Comparison of ENCODE assay signal across 8 cellular contexts in genomic region chr7:29748286-29749099, GRCh38. TPM values are rescaled to one million over a fixed set of nuclear protein-coding genes. Genes with fewer than 3 reads are reported as not detected.
DNase-seq lines count a peak whose midpoint lies in the region; ATAC-seq, FAIRE-seq and TF ChIP-seq lines count a peak whose summit lies in the region.

No MANE protein-coding gene starts in this region.

- H3K27me3 ChIP-seq in brain microvascular endothelial cell (replicated peaks) (no peaks in the 10 kb centered on the region), right lobe of liver (no peaks in the 10 kb centered on the region)
- no peaks in the 10 kb centered on the region for H3K27me3 ChIP-seq in effector memory CD4-positive, alpha-beta T cell (replicated peaks; ENCODE audit: control insufficient read depth, insufficient read depth, low read length, poor library complexity, severe bottlenecking)

- CTCF ChIA-PET in A549 (lab: Yijun Ruan, JAX) = interaction anchor here (0.6 to 2.9 kb wide), 20 partner anchors 8 to 326 kb away, joined by 3 to 23 read pairs (median 3); no protein-coding TSS in a partner anchor

- 28% methylated on average over 3 of the region's 3 CpGs for WGBS in A549 (ENCODE audit: missing lambda C conversion rate)
- 29% methylated on average over 3 of the region's 3 CpGs for WGBS in right lobe of liver (ENCODE audit: insufficient coverage, low coverage, low lambda C conversion rate, missing lambda C conversion rate)

- no peak overlapping the region for H3K27ac ChIP-seq in A549
- no peak overlapping the region for H3K27ac ChIP-seq in brain microvascular endothelial cell
- no peak overlapping the region for H3K27ac ChIP-seq in right lobe of liver
- H3K27ac ChIP-seq in effector memory CD4-positive, alpha-beta T cell (ENCODE audit: insufficient read depth, low read length, poor library complexity, severe bottlenecking) = no peak overlapping the region

- no peak overlapping the region for H3K4me3 ChIP-seq in A549
- H3K4me3 ChIP-seq in brain microvascular endothelial cell (ENCODE audit: low read depth, low read length) = no peak overlapping the region
- H3K4me3 ChIP-seq in right lobe of liver = no peak overlapping the region
- H3K4me3 ChIP-seq in effector memory CD4-positive, alpha-beta T cell (ENCODE audit: insufficient read depth, low read depth, low read length, poor library complexity, severe bottlenecking) = no peak overlapping the region

- no peak for TF ChIP-seq EP300 in A549 (IDR thresholded peaks at IDR 0.05)

- TF ChIP-seq POLR2A in A549 (IDR thresholded peaks at IDR 0.05; ENCODE audit: low read length) = no peak
- TF ChIP-seq POLR2A in right lobe of liver (IDR thresholded peaks at IDR 0.05) = no peak

- ATAC-seq in A549 (peak; percentile 87 to 91), GM19351 (IDR thresholded peaks at IDR 0.05; ENCODE audit: unreplicated experiment) (peak; percentile 43), right lobe of liver (peak; percentile 54 to 77 (median 68)), HG02571 (IDR thresholded peaks at IDR 0.05; ENCODE audit: unreplicated experiment) (no peak), HG03378 (IDR thresholded peaks at IDR 0.05; ENCODE audit: unreplicated experiment) (no peak)

- in situ Hi-C loops in brain microvascular endothelial cell (cut with HindIII; ENCODE audit: low pct_ligation_motif_present, low sequenced_read_pairs) = no loop called here

- H3K4me1 ChIP-seq in A549 (no peaks in the 10 kb centered on the region), right lobe of liver (peaks cover 0 to 11% (median 3%) of the 10 kb centered on the region in 4 donors)
- H3K4me1 ChIP-seq in effector memory CD4-positive, alpha-beta T cell (ENCODE audit: control insufficient read depth, insufficient read depth, low read length, poor library complexity, severe bottlenecking) = no peaks in the 10 kb centered on the region

- DNase-seq in A549 (ENCODE audit: low read depth in 1 of 2, low spot score in 1 of 2) (peak; percentile 13 to 65), NCI-H510A (lab: John Stamatoyannopoulos, UW) (peak; percentile 21), brain microvascular endothelial cell (peak; percentile 36), right lobe of liver (no peak)
- DNase-seq in effector memory CD4-positive, alpha-beta T cell = no peak

- peak; percentile 76 for TF ChIP-seq CTCF in A549 (IDR thresholded peaks at IDR 0.05)
- peak; percentile 62 for TF ChIP-seq CTCF in brain microvascular endothelial cell (IDR thresholded peaks at IDR 0.05; ENCODE audit: low read depth, low read length, missing control alignments)
- TF ChIP-seq CTCF in right lobe of liver (IDR thresholded peaks at IDR 0.05) = peak; percentile 31 to 62 (median 45)

- intact Hi-C loops in right lobe of liver (cut with DNase I) = no loop called here

- POLR2A ChIA-PET in A549 (lab: Yijun Ruan, JAX) = no interaction called here

- H3K4me2 ChIP-seq in A549 = peak overlapping the region; percentile 10; the same call in 1 of the 3 replicates

- H3K36me3 ChIP-seq in brain microvascular endothelial cell (replicated peaks) (no peaks in the 10 kb centered on the region), right lobe of liver (no peaks in the 10 kb centered on the region)
- H3K36me3 ChIP-seq in effector memory CD4-positive, alpha-beta T cell (ENCODE audit: control insufficient read depth, insufficient read depth, low read length) = no peaks in the 10 kb centered on the region

- peak; percentile 49 for FAIRE-seq in A549 (lab: Jason Lieb, UNC)

- TF ChIP-seq RAD21 in A549 (conservative IDR thresholded peaks at IDR 0.05 in 1 of 2, IDR thresholded peaks at IDR 0.05 in 1 of 2) = peak; percentile 73

- H3K9me3 ChIP-seq in A549 = no peaks in the 10 kb centered on the region
- no peaks in the 10 kb centered on the region for H3K9me3 ChIP-seq in right lobe of liver
- H3K9me3 ChIP-seq in effector memory CD4-positive, alpha-beta T cell (ENCODE audit: control insufficient read depth, low read length) = no peaks in the 10 kb centered on the region

TF ChIP-seq in A549, 52 proteins besides CTCF, POLR2A, EP300 and RAD21:
- no peak for TF ChIP-seq RCOR1 (IDR thresholded peaks at IDR 0.05; ENCODE audit: low read depth, low read length)
- peak; percentile 73 for TF ChIP-seq SMC3 (IDR thresholded peaks at IDR 0.05)
- 0 out of 2 replicates have a peak, but pooled peaks have one; percentile 34 for TF ChIP-seq HOXA7 (CRISPR knock-in tag; IDR thresholded peaks at IDR 0.05)

RNA-seq across cellular contexts. Expression of gene WIPF3, which starts 57.8 kb away (rescaled TPM):
- polyA plus RNA-seq in A549 (2011; rRNA removed) = 0.10 and 0.19 TPM in 2 replicates
- polyA plus RNA-seq in A549 (2012; cell fraction: cytosol; rRNA removed) = 0.09 and 0.12 TPM in 2 replicates
- polyA plus RNA-seq in A549 (2012; cell fraction: nucleus; rRNA removed) = 0.06 and 0.09 TPM in 2 replicates
- 0.30 to 0.42 TPM (median 0.36 TPM) in 3 replicates for polyA plus RNA-seq in A549 (2017; fragmentation: RNase III; extraction: RNeasy Plus Mini Kit Qiagen cat#74134 plus additional on column Dnase treatment)
- polyA minus RNA-seq in A549 (2011; rRNA and poly(A)+ RNA removed) = 0.25 and 0.49 TPM in 2 replicates
- total RNA-seq in right lobe of liver = 1 to 10 TPM in 3 of 6 experiments, under 1 TPM in 3; 0.64 to 4.1 (median 0.93) TPM

Comparison
In these comparisons a context has a peak if more than half of its experiments do, and no peak if none do; other contexts are left out.
1. ATAC-seq: peak in A549 (2 of 2), GM19351 (single experiment) and right lobe of liver (4 of 4); none in HG02571 (single experiment) and HG03378 (single experiment).
2. DNase-seq: peak in A549 (2 of 2), NCI-H510A (single experiment) and brain microvascular endothelial cell (single experiment); none in right lobe of liver (0 of 3) and effector memory CD4-positive, alpha-beta T cell (0 of 3).
3. Peak in every context shown above with its lines, with median percentiles within 50 percentile points of each other: CTCF ChIP-seq.